In the genomic region with DNA sequence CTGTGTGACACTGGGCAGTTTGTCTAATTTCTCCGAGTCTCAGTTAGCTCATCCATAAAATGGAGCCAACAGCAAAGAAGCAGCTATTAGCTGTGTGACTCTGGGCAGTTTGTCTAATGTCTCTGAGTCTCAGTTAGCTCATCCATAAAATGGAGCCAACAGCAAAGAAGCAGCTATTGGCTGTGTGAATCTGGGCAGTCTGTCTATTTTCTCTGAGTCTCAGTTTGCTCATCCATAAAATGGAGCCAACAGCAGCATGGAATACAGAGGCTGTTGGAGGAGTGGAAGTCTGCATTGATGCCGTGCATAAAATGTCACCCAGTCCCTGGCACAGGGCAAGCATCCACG, we compare ENCODE assay signal across 20 cellular contexts.
DNase-seq lines count a peak whose midpoint lies in the region; ATAC-seq, FAIRE-seq and TF ChIP-seq lines count a peak whose summit lies in the region.
"Had no signal": no experiment of that assay in that cellular context is flagged by ENCODE, and none has a peak within 500 bp of the region (broad histone marks: within the 10 kb centered on the region; RNA-seq: fewer than 3 reads in every experiment).

No MANE protein-coding gene starts in this region.

- H3K27me3 ChIP-seq in IMR-90 (ENCODE audit: control insufficient read depth, insufficient read depth, low read length) (no peaks in the 10 kb centered on the region), K562 (ENCODE audit: control insufficient read depth in 2 of 2, insufficient read depth in 2 of 2, low read length in 2 of 2) (peaks cover 25 to 94% of the 10 kb centered on the region in 2 experiments), neuronal stem cell (ENCODE audit: control insufficient read depth in 3 of 3, insufficient read depth in 3 of 3, low read depth in 1 of 3, low read length in 3 of 3) (peaks cover 0 to 14% (median 0%) of the 10 kb centered on the region in 3 experiments), trophoblast cell (ENCODE audit: insufficient read depth, low read length) (no peaks in the 10 kb centered on the region)

- H4K8ac ChIP-seq in IMR-90 (ENCODE audit: low read depth in 2 of 2, low read length in 2 of 2) (no peak overlapping the region), neuronal stem cell (ENCODE audit: low read depth, low read length) (no peak overlapping the region), trophoblast cell (ENCODE audit: low read depth, low read length) (no peak overlapping the region)

- no peaks in the 10 kb centered on the region for H3K36me3 Mint-ChIP-seq in stimulated activated memory B cell treated with anti-CD40 and anti-IgM and Interleukin-4, amounts not matched to agents 10 μg/mL and 1 μg/mL and 100 μg/mL, for 72 hours
- H3K36me3 Mint-ChIP-seq: CD4-positive, alpha-beta memory T cell had no signal

- CTCF ChIA-PET in IMR-90 (lab: Yijun Ruan, JAX), result no interaction called here
- CTCF ChIA-PET in K562 (lab: Yijun Ruan, JAX; ENCODE audit: low intra/inter-chr PET ratio), result no interaction called here

- no peaks in the 10 kb centered on the region for H3K36me3 ChIP-seq in IMR-90 (ENCODE audit: control insufficient read depth, insufficient read depth, low read length)
- H3K36me3 ChIP-seq in K562 (ENCODE audit: control insufficient read depth, insufficient read depth, low read length), result no peaks in the 10 kb centered on the region
- no peaks in the 10 kb centered on the region for H3K36me3 ChIP-seq in neuronal stem cell (replicated peaks in 1 of 2; ENCODE audit: control insufficient read depth in 2 of 2, insufficient read depth in 2 of 2, low read length in 2 of 2)
- H3K36me3 ChIP-seq in trophoblast cell (ENCODE audit: control insufficient read depth in 1 of 2, insufficient read depth in 2 of 2, low read length in 2 of 2), result no peaks in the 10 kb centered on the region
- H3K36me3 ChIP-seq: HAP-1 had no signal

- H4K91ac ChIP-seq in IMR-90 (ENCODE audit: insufficient read depth, low read depth, low read length), result peak overlapping the region; percentile 12; the same call in 1 of the 2 replicates
- no peak overlapping the region for H4K91ac ChIP-seq in neuronal stem cell (ENCODE audit: low read depth, low read length, poor library complexity)
- no peak overlapping the region for H4K91ac ChIP-seq in trophoblast cell (ENCODE audit: low read depth, low read length)

- TF ChIP-seq RAD21 in IMR-90 (IDR thresholded peaks at IDR 0.05; ENCODE audit: low read length) (no peak), K562 (CRISPR knock-in tag; conservative IDR thresholded peaks at IDR 0.05 in 1 of 2, IDR thresholded peaks at IDR 0.05 in 1 of 2) (no peak)

- no peak overlapping the region for H3K56ac ChIP-seq in IMR-90 (ENCODE audit: extremely low read depth, insufficient read depth, low read length)

- TF ChIP-seq CTCF in IMR-90 (conservative IDR thresholded peaks at IDR 0.05; ENCODE audit: low read depth, low read length) (no peak), K562 (IDR thresholded peaks at IDR 0.05 in 2 of 3, conservative IDR thresholded peaks at IDR 0.05 in 1 of 3; ENCODE audit: insufficient read depth in 2 of 3, low read depth in 1 of 3, low read length in 3 of 3) (no peak)

- H2BK5ac ChIP-seq in IMR-90 (ENCODE audit: low read depth, low read length, poor library complexity, severe bottlenecking) (no peak overlapping the region), neuronal stem cell (ENCODE audit: low read length) (no peak overlapping the region), trophoblast cell (ENCODE audit: low read depth, low read length, poor library complexity) (no peak overlapping the region)

- no peak overlapping the region for H2AK9ac ChIP-seq in IMR-90 (replicated peaks; ENCODE audit: low read depth, low read length, poor library complexity)

- H3K23ac ChIP-seq in IMR-90 (ENCODE audit: low read depth, low read length) (no peak overlapping the region), neuronal stem cell (ENCODE audit: low read depth, low read length, poor library complexity) (no peak overlapping the region), trophoblast cell (ENCODE audit: low read length) (no peak overlapping the region)

- DNase-seq in IMR-90 (no peak), K562 (ENCODE audit: extremely low read depth in 1 of 4, low spot score in 3 of 4) (no peak), neuronal stem cell (ENCODE audit: low spot score) (no peak), trophoblast cell (no peak), HK-2 (ENCODE audit: unreplicated experiment) (no peak)
- DNase-seq: ACHN; AML-193; C1 segment of cervical spinal cord; Caco-2; CD4-positive, alpha-beta memory T cell; DMS153; DND-41; GOT3; HFFc6 had no signal

- H2BK15ac ChIP-seq in IMR-90 (ENCODE audit: low read depth, low read length) (peak overlapping the region; percentile 40; the same call in 2 of the 3 replicates), neuronal stem cell (ENCODE audit: low read length) (no peak overlapping the region)

- in situ Hi-C loops in IMR-90 (cut with MboI; ENCODE audit: low sequenced_read_pairs), result no loop called here
- in situ Hi-C loops in K562 (cut with MboI), result no loop called here

- dilution Hi-C loops in IMR-90 (cut with HindIII; ENCODE audit: low sequenced_read_pairs, unreplicated experiment), result no loop called here

- H3K9ac ChIP-seq in IMR-90 (ENCODE audit: low read depth, low read length), result no peak overlapping the region
- H3K9ac ChIP-seq in K562 (ENCODE audit: insufficient read depth in 1 of 2, low read depth in 2 of 2, low read length in 2 of 2), result no peak overlapping the region
- H3K9ac ChIP-seq in neuronal stem cell (ENCODE audit: low read depth, low read length, poor library complexity), result peak overlapping the region; percentile 46
- no peak overlapping the region for H3K9ac ChIP-seq in trophoblast cell (ENCODE audit: low read length)

- no peak overlapping the region for H4K5ac ChIP-seq in IMR-90 (ENCODE audit: low read depth, low read length)

- TF ChIP-seq POLR2A in IMR-90 (IDR thresholded peaks at IDR 0.05; ENCODE audit: low read depth, low read length), result no peak
- TF ChIP-seq POLR2A in K562 (conservative IDR thresholded peaks at IDR 0.05), result no peak

- intact Hi-C loops in IMR-90 (cut with micrococcal nuclease) (loop anchor here (5.0 to 10.0 kb wide), 3 partner anchors 72 to 679 kb away; no protein-coding TSS in a partner anchor), K562 (cut with micrococcal nuclease) (no loop called here)

- H2AK5ac ChIP-seq in IMR-90 (ENCODE audit: low read depth, low read length) (peak overlapping the region; percentile 84), neuronal stem cell (ENCODE audit: low read depth, low read length) (no peak overlapping the region), trophoblast cell (ENCODE audit: low read length) (no peak overlapping the region)

- H2BK120ac ChIP-seq in IMR-90 (ENCODE audit: low read depth, low read length), result peak overlapping the region; percentile 97
- no peak overlapping the region for H2BK120ac ChIP-seq in neuronal stem cell (ENCODE audit: low read depth, low read length)
- no peak overlapping the region for H2BK120ac ChIP-seq in trophoblast cell (ENCODE audit: insufficient read depth, low read length, poor library complexity)

- H2AFZ ChIP-seq in IMR-90 (replicated peaks; ENCODE audit: low read length, poor library complexity) (no peak overlapping the region), K562 (ENCODE audit: low read depth, low read length) (no peak overlapping the region), neuronal stem cell (ENCODE audit: low read length) (no peak overlapping the region), trophoblast cell (ENCODE audit: insufficient read depth, low read length, poor library complexity) (no peak overlapping the region)

- H3K9me3 ChIP-seq in IMR-90 (ENCODE audit: control insufficient read depth, insufficient read depth, low read length), result no peaks in the 10 kb centered on the region
- no peaks in the 10 kb centered on the region for H3K9me3 ChIP-seq in K562 (replicated peaks; ENCODE audit: control insufficient read depth, insufficient read depth, low read depth, low read length)
- no peaks in the 10 kb centered on the region for H3K9me3 ChIP-seq in neuronal stem cell (replicated peaks in 1 of 2; ENCODE audit: control insufficient read depth in 2 of 2, insufficient read depth in 1 of 2, low read depth in 1 of 2, low read length in 2 of 2)
- peaks cover 5% of the 10 kb centered on the region for H3K9me3 ChIP-seq in trophoblast cell (ENCODE audit: insufficient read depth, low read depth, low read length)
- H3K9me3 ChIP-seq: Caco-2, HAP-1 had no signal

- H2BK12ac ChIP-seq in neuronal stem cell (ENCODE audit: low read length) (no peak overlapping the region), trophoblast cell (ENCODE audit: low read length) (no peak overlapping the region)

- WGBS in IMR-90 (ENCODE audit: extremely low coverage in 2 of 2, insufficient read length in 1 of 2), 2 experiments, result no CpG with 5 or more reads among the region's 3 CpGs
- WGBS in K562 (ENCODE audit: insufficient coverage, low coverage, missing lambda C conversion rate), result 4% methylated on average over 3 of the region's 3 CpGs
- no CpG with 5 or more reads among the region's 3 CpGs for WGBS in neuronal stem cell (ENCODE audit: extremely low coverage in 2 of 2, insufficient read length in 2 of 2, insufficient replicate concordance in 1 of 2), 2 donors
- WGBS in trophoblast cell (ENCODE audit: extremely low coverage, insufficient coverage, insufficient read length), result no CpG with 5 or more reads among the region's 3 CpGs

- no peaks in the 10 kb centered on the region for H3K79me2 ChIP-seq in K562 (ENCODE audit: control insufficient read depth, insufficient read depth, low read length)
- no peaks in the 10 kb centered on the region for H3K79me2 ChIP-seq in trophoblast cell (ENCODE audit: control insufficient read depth, insufficient read depth, low read length, poor library complexity)

- H3K4me1 ChIP-seq in IMR-90 (ENCODE audit: control insufficient read depth, insufficient read depth, low read length) (peaks cover 41% of the 10 kb centered on the region), K562 (replicated peaks in 1 of 2; ENCODE audit: control insufficient read depth in 2 of 2, insufficient read depth in 2 of 2, low read length in 2 of 2) (no peaks in the 10 kb centered on the region), neuronal stem cell (ENCODE audit: control insufficient read depth in 2 of 2, insufficient read depth in 1 of 2, low read depth in 1 of 2, low read length in 2 of 2) (peaks cover 0 to 14% of the 10 kb centered on the region in 2 donors), trophoblast cell (ENCODE audit: control insufficient read depth in 1 of 2, insufficient read depth in 2 of 2, low read length in 2 of 2) (peaks cover 8 to 15% of the 10 kb centered on the region in 2 experiments)
- H3K4me1 ChIP-seq: Caco-2, HAP-1 had no signal

- POLR2A ChIA-PET in IMR-90 (lab: Charles Lee; ENCODE audit: unreplicated experiment), result no interaction called here
- POLR2A ChIA-PET in K562 (lab: Yijun Ruan, JAX), result interaction anchor here (1.3 kb wide), 2 partner anchors 12 to 23 kb away, joined by 3 to 6 read pairs; no protein-coding TSS in a partner anchor

- H3K27me3 Mint-ChIP-seq in stimulated activated memory B cell treated with anti-CD40 and anti-IgM and Interleukin-4, amounts not matched to agents 10 μg/mL and 1 μg/mL and 100 μg/mL, for 72 hours, result peaks cover 32% of the 10 kb centered on the region

- H3K9me1 ChIP-seq in IMR-90 (ENCODE audit: insufficient read depth, low read length) (peaks cover 37% of the 10 kb centered on the region), K562 (ENCODE audit: control insufficient read depth, insufficient read depth, low read length) (no peaks in the 10 kb centered on the region)

- H4K12ac ChIP-seq in trophoblast cell (ENCODE audit: low read depth, low read length), result no peak overlapping the region

- H3K27ac ChIP-seq in IMR-90 (ENCODE audit: insufficient read depth, low read length) (no peak overlapping the region; the same call in 1 of the 2 replicates), K562 (ENCODE audit: extremely low read depth, low read depth, low read length) (no peak overlapping the region), neuronal stem cell (replicated peaks; ENCODE audit: low read length) (no peak overlapping the region), trophoblast cell (ENCODE audit: low read depth, low read length) (no peak overlapping the region)

- no peak overlapping the region for H3K18ac ChIP-seq in IMR-90 (ENCODE audit: low read depth, low read length)
- no peak overlapping the region for H3K18ac ChIP-seq in neuronal stem cell (ENCODE audit: low read length)
- H3K18ac ChIP-seq in trophoblast cell (ENCODE audit: low read length), result no peak overlapping the region

- H3K4me3 ChIP-seq in IMR-90 (ENCODE audit: insufficient read depth, low read depth, low read length) (no peak overlapping the region), K562 (no peak overlapping the region), neuronal stem cell (ENCODE audit: low read length in 2 of 2) (no peak overlapping the region), trophoblast cell (ENCODE audit: low read depth, low read length) (no peak overlapping the region)
- H3K4me3 ChIP-seq: HAP-1 had no signal

- H3K9me3 Mint-ChIP-seq in stimulated activated memory B cell treated with anti-CD40 and anti-IgM and Interleukin-4, amounts not matched to agents 10 μg/mL and 1 μg/mL and 100 μg/mL, for 72 hours, result no peaks in the 10 kb centered on the region
- H3K9me3 Mint-ChIP-seq: HFFc6 had no signal

- H3K4me1 Mint-ChIP-seq in stimulated activated memory B cell treated with anti-CD40 and anti-IgM and Interleukin-4, amounts not matched to agents 10 μg/mL and 1 μg/mL and 100 μg/mL, for 72 hours, result no peaks in the 10 kb centered on the region
- H3K4me1 Mint-ChIP-seq: CD4-positive, alpha-beta memory T cell had no signal

- BruUV-seq in IMR-90 (replicated peaks; lab: Mats Ljungman, UMichigan) (no TSS peak), K562 (replicated peaks; lab: Mats Ljungman, UMichigan) (no TSS peak)

- no peak overlapping the region for H3K4me3 Mint-ChIP-seq in stimulated activated memory B cell treated with anti-CD40 and anti-IgM and Interleukin-4, amounts not matched to agents 10 μg/mL and 1 μg/mL and 100 μg/mL, for 72 hours
- H3K4me3 Mint-ChIP-seq: CD4-positive, alpha-beta memory T cell; HFFc6 had no signal

- no peak overlapping the region for H3K27ac Mint-ChIP-seq in stimulated activated memory B cell treated with anti-CD40 and anti-IgM and Interleukin-4, amounts not matched to agents 10 μg/mL and 1 μg/mL and 100 μg/mL, for 72 hours
- H3K27ac Mint-ChIP-seq: CD4-positive, alpha-beta memory T cell; HFFc6 had no signal

- H2BK20ac ChIP-seq in IMR-90 (ENCODE audit: low read depth, low read length), result peak overlapping the region; percentile 41

- H4K20me1 ChIP-seq in IMR-90 (ENCODE audit: insufficient read depth, low read length) (no peaks in the 10 kb centered on the region), K562 (replicated peaks; ENCODE audit: control insufficient read depth, insufficient read depth, low read length) (peaks cover 30% of the 10 kb centered on the region)

- no peak for TF ChIP-seq EP300 in K562 (IDR thresholded peaks at IDR 0.05; ENCODE audit: low read length)

- H3K14ac ChIP-seq in IMR-90 (replicated peaks; ENCODE audit: low read depth, low read length) (no peak overlapping the region), neuronal stem cell (ENCODE audit: low read length) (no peak overlapping the region), trophoblast cell (ENCODE audit: low read length) (no peak overlapping the region)

- ATAC-seq in IMR-90 (ENCODE audit: low read depth) (no peak), K562 (no peak)
- no peak for ATAC-seq in stimulated activated memory B cell treated with anti-CD40 and anti-IgM and Interleukin-4, amounts not matched to agents 10 μg/mL and 1 μg/mL and 100 μg/mL, for 72 hours

- 0 out of 4 replicates have a peak, but pooled peaks cover 0 to 11% of the 10 kb centered on the region in 2 experiments for H3K79me1 ChIP-seq in IMR-90 (ENCODE audit: low read depth in 1 of 2, low read length in 2 of 2)
- H3K79me1 ChIP-seq in neuronal stem cell (ENCODE audit: low read depth, low read length), result no peaks in the 10 kb centered on the region
- H3K79me1 ChIP-seq in trophoblast cell (ENCODE audit: low read length), result peaks cover 3% of the 10 kb centered on the region

- FAIRE-seq in K562 (lab: Jason Lieb, UNC), result no peak
- FAIRE-seq: A204.1, G401.6, GM12892, H54 had no signal

- H3K4ac ChIP-seq in IMR-90 (ENCODE audit: low read depth, low read length) (no peak overlapping the region), neuronal stem cell (ENCODE audit: low read length) (no peak overlapping the region), trophoblast cell (ENCODE audit: low read depth, low read length) (no peak overlapping the region)

- no peak overlapping the region for H3K4me2 ChIP-seq in IMR-90 (ENCODE audit: low read depth, low read length)
- H3K4me2 ChIP-seq in K562 (ENCODE audit: insufficient read depth, low read length), result no peak overlapping the region
- no peak overlapping the region for H3K4me2 ChIP-seq in neuronal stem cell (ENCODE audit: insufficient read depth, low read length, poor library complexity, severe bottlenecking)
- no peak overlapping the region for H3K4me2 ChIP-seq in trophoblast cell (ENCODE audit: low read length)
